ENCODE assay signal across 27 cellular contexts in the genomic region with DNA sequence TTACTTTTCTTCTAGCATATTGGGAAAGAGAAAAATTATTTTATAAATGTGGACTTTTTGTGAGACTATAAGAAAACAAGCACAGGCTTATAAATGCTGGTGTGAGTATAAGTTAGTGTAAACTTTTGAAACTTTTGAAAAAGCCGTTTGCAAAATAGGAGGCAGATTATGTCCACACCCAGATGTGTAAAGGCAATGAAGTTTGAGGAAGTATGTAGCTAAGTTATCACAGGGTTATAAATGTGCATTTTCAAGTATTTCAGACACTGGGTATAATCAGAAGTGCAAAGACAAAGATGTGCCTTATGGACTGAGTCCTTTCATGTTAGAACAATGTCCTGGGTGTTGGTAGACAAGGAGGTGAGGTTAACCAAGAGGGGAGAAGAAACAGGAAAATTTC.
"Had no signal": no experiment of that assay in that cellular context is flagged by ENCODE, and none has a peak within 500 bp of the region (broad histone marks: within the 10 kb centered on the region; RNA-seq: fewer than 3 reads in every experiment).

No MANE protein-coding gene starts in this region.

- H3K4me3 Mint-ChIP-seq: activated CD4-positive, alpha-beta memory T cell treated with anti-CD3 and anti-CD28 coated beads, Interleukin-2, amount 10 ng/mL, durations not matched to agents 7 days and 5 days; activated CD4-positive, alpha-beta T cell treated with anti-CD3 and anti-CD28 coated beads, Interleukin-2, amount 10 ng/mL, durations not matched to agents 7 days and 5 days; brain; effector memory CD8-positive, alpha-beta T cell; mesothelial cell of epicardium; natural killer cell; neural progenitor cell; T-helper 17 cell; WTC11 had no signal

- H3K9me3 Mint-ChIP-seq: activated CD4-positive, alpha-beta memory T cell treated with anti-CD3 and anti-CD28 coated beads, Interleukin-2, amount 10 ng/mL, durations not matched to agents 7 days and 5 days; activated CD4-positive, alpha-beta T cell treated with anti-CD3 and anti-CD28 coated beads, Interleukin-2, amount 10 ng/mL, durations not matched to agents 7 days and 5 days; activated naive CD4-positive, alpha-beta T cell treated with anti-CD3 and anti-CD28 coated beads, Interleukin-2, amount 50 U/mL, for 72 hours; activated T-helper 2 cell treated with anti-CD3 and anti-CD28 coated beads, Interferon-gamma antibody, Interleukin-2, Interleukin-4, amounts not matched to agents 10 μg/mL and 5 μg/mL and 100 μg/mL, durations not matched to agents 14 hours and 24 hours and 36 hours; brain; effector memory CD8-positive, alpha-beta T cell; neural progenitor cell; WTC11 had no signal

- ATAC-seq: activated naive CD4-positive, alpha-beta T cell treated with anti-CD3 and anti-CD28 coated beads, Interleukin-2, amount 50 U/mL, for 72 hours; effector memory CD8-positive, alpha-beta T cell; gastroesophageal sphincter; natural killer cell; right cardiac atrium; T-helper 17 cell; WTC11 had no signal

- DNase-seq: activated CD4-positive, alpha-beta memory T cell treated with anti-CD3 and anti-CD28 coated beads, Interleukin-2, amount 10 ng/mL, durations not matched to agents 7 days and 5 days; activated CD4-positive, alpha-beta T cell treated with anti-CD3 and anti-CD28 coated beads for 1 hour; activated CD4-positive, alpha-beta T cell treated with anti-CD3 and anti-CD28 coated beads, Interleukin-2, amount 10 ng/mL, durations not matched to agents 7 days and 5 days; activated T-cell treated with anti-CD3 and anti-CD28 coated beads, Interleukin-2, amount 50 U/mL, for 48 hours; anterior cingulate cortex; cerebellar nuclear complex; effector memory CD8-positive, alpha-beta T cell; kidney; natural killer cell; posterior cingulate gyrus; right cardiac atrium; stimulated activated CD4-positive, alpha-beta T cell treated with anti-CD3 and anti-CD28 coated beads, Interleukin-15, amount 100 ng/mL, for 24 hours; stimulated activated CD4-positive, alpha-beta T cell treated with anti-CD3 and anti-CD28 coated beads, Interleukin-2, amount 100 ng/mL, for 24 hours; stimulated activated naive CD4-positive, alpha-beta T cell; T-helper 17 cell; T1000 had no signal

- H3K27ac ChIP-seq: cardiac muscle cell, coronary artery, gastroesophageal sphincter, hepatocyte, neural progenitor cell, tibial nerve had no signal

- H3K4me3 ChIP-seq: cardiac muscle cell, coronary artery, gastroesophageal sphincter, hepatocyte, neural progenitor cell, tibial nerve had no signal

- H3K27ac Mint-ChIP-seq: activated CD4-positive, alpha-beta memory T cell treated with anti-CD3 and anti-CD28 coated beads, Interleukin-2, amount 10 ng/mL, durations not matched to agents 7 days and 5 days; activated CD4-positive, alpha-beta T cell treated with anti-CD3 and anti-CD28 coated beads, Interleukin-2, amount 10 ng/mL, durations not matched to agents 7 days and 5 days; activated naive CD4-positive, alpha-beta T cell treated with anti-CD3 and anti-CD28 coated beads, Interleukin-2, amount 50 U/mL, for 72 hours; activated T-helper 2 cell treated with anti-CD3 and anti-CD28 coated beads, Interferon-gamma antibody, Interleukin-2, Interleukin-4, amounts not matched to agents 10 μg/mL and 5 μg/mL and 100 μg/mL, durations not matched to agents 14 hours and 24 hours and 36 hours; brain; effector memory CD8-positive, alpha-beta T cell; mesothelial cell of epicardium; natural killer cell; neural progenitor cell; T-helper 17 cell; WTC11 had no signal

- H3K4me1 Mint-ChIP-seq: activated CD4-positive, alpha-beta memory T cell treated with anti-CD3 and anti-CD28 coated beads, Interleukin-2, amount 10 ng/mL, durations not matched to agents 7 days and 5 days; activated CD4-positive, alpha-beta T cell treated with anti-CD3 and anti-CD28 coated beads, Interleukin-2, amount 10 ng/mL, durations not matched to agents 7 days and 5 days; natural killer cell; T-helper 17 cell had no signal

- H3K36me3 Mint-ChIP-seq: activated naive CD4-positive, alpha-beta T cell treated with anti-CD3 and anti-CD28 coated beads, Interleukin-2, amount 50 U/mL, for 72 hours; brain; mesothelial cell of epicardium; natural killer cell; neural progenitor cell; WTC11 had no signal

- H3K9me3 ChIP-seq: gastroesophageal sphincter, tibial nerve had no signal

- H3K27me3 ChIP-seq: hepatocyte, neural progenitor cell, tibial nerve had no signal

- H3K4me1 ChIP-seq: gastroesophageal sphincter, tibial nerve had no signal

- H3K36me3 ChIP-seq: cardiac muscle cell, gastroesophageal sphincter, neural progenitor cell, tibial nerve had no signal
